8 cellular contexts compared by ENCODE assay signal in the genomic region with DNA sequence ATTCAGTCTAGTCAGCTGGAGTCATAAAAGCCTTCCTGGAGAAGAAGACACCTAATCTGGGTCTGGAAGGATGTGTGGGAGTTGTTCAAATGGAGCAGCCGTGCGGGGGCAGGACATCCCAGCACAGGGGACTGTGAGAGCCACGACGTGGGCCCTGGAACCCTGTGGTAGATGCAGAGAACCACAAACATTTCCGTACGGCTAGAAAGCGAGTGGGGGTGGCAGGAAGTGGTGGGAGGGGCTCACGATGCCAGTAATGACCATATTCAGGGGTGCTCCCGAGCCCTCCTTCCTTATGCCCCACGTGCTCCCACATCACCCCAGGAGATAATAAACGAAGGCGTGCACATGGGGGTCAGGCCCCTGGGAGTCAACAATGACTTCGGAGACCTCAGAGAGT. TPM values are rescaled to one million over a fixed set of nuclear protein-coding genes. Genes with fewer than 3 reads are reported as not detected.
A peak's percentile ranks its signal among the peaks of the same experiment; 100 is the strongest.
DNase-seq lines count a peak whose midpoint lies in the region; ATAC-seq and TF ChIP-seq lines count a peak whose summit lies in the region.

No MANE protein-coding gene starts in this region.

- peaks cover 54% of the 10 kb centered on the region for H3K4me1 ChIP-seq in CD4-positive, CD25-positive, alpha-beta regulatory T cell (ENCODE audit: control insufficient read depth, insufficient read depth, low read length, poor library complexity, severe bottlenecking)
- H3K4me1 ChIP-seq in colonic mucosa = peaks cover 9% of the 10 kb centered on the region

- intact Hi-C loops in colonic mucosa (cut with DNase I) = no loop called here

- no peaks in the 10 kb centered on the region for H3K9me3 ChIP-seq in CD4-positive, CD25-positive, alpha-beta regulatory T cell (ENCODE audit: control insufficient read depth in 2 of 2, low read length in 2 of 2)
- no peaks in the 10 kb centered on the region for H3K9me3 ChIP-seq in colonic mucosa

- peak; percentile 49 to 85 (median 61) for DNase-seq in CD4-positive, CD25-positive, alpha-beta regulatory T cell
- DNase-seq in activated CD8-positive, alpha-beta memory T cell treated with anti-CD3 and anti-CD28 coated beads, Interleukin-2, amount 50 U/mL, for 48 hours = peak; percentile 88
- DNase-seq in immature natural killer cell (peak; percentile 75 to 78 (median 76)), COR-L47 (lab: John Stamatoyannopoulos, UW) (no peak), colonic mucosa (no peak), AG08396 (ENCODE audit: low spot score) (no peak)
- DNase-seq in stimulated activated CD8-positive, alpha-beta memory T cell treated with anti-CD3 and anti-CD28 coated beads, Interleukin-2, amount 100 ng/mL, for 1 hour (ENCODE audit: low read depth in 2 of 2) = peak; percentile 51

- H3K27ac ChIP-seq in CD4-positive, CD25-positive, alpha-beta regulatory T cell (ENCODE audit: insufficient read depth, low read length, poor library complexity, severe bottlenecking) = peak overlapping the region; percentile 65
- no peak overlapping the region for H3K27ac ChIP-seq in colonic mucosa

- peak overlapping the region; percentile 85 to 94 (median 87) for H3K27ac Mint-ChIP-seq in CD4-positive, CD25-positive, alpha-beta regulatory T cell
- peak overlapping the region in 5 of 6 donors; percentile 52 to 86 (median 76) for H3K27ac Mint-ChIP-seq in immature natural killer cell

- no peak overlapping the region for H3K9ac ChIP-seq in colonic mucosa (ENCODE audit: low read depth in 2 of 2, low read length in 2 of 2)

- no peaks in the 10 kb centered on the region for H3K27me3 Mint-ChIP-seq in CD4-positive, CD25-positive, alpha-beta regulatory T cell
- H3K27me3 Mint-ChIP-seq in immature natural killer cell (ENCODE audit: low read depth in 3 of 3) = peaks cover 0 to 7% (median 6%) of the 10 kb centered on the region in 3 donors

- peak overlapping the region; percentile 54 for H3K4me3 ChIP-seq in CD4-positive, CD25-positive, alpha-beta regulatory T cell (ENCODE audit: low read depth, low read length)
- no peak overlapping the region for H3K4me3 ChIP-seq in colonic mucosa

- no peaks in the 10 kb centered on the region for H3K27me3 ChIP-seq in CD4-positive, CD25-positive, alpha-beta regulatory T cell (ENCODE audit: control insufficient read depth, insufficient read depth, low read length)
- no peaks in the 10 kb centered on the region for H3K27me3 ChIP-seq in colonic mucosa

- H3K9me3 Mint-ChIP-seq in CD4-positive, CD25-positive, alpha-beta regulatory T cell = peaks cover 0 to 2% (median 0%) of the 10 kb centered on the region in 7 donors
- no peaks in the 10 kb centered on the region for H3K9me3 Mint-ChIP-seq in immature natural killer cell

- no peaks in the 10 kb centered on the region for H3K36me3 ChIP-seq in CD4-positive, CD25-positive, alpha-beta regulatory T cell (ENCODE audit: control insufficient read depth, insufficient read depth, low read length)
- H3K36me3 ChIP-seq in colonic mucosa = no peaks in the 10 kb centered on the region

- ATAC-seq in CD4-positive, CD25-positive, alpha-beta regulatory T cell (ENCODE audit: low read depth in 2 of 2) = peak; percentile 71 to 73
- peak; percentile 41 for ATAC-seq in HG03442 (IDR thresholded peaks at IDR 0.05; ENCODE audit: unreplicated experiment)

- peaks cover 25 to 91% (median 65%) of the 10 kb centered on the region in 4 donors for H3K4me1 Mint-ChIP-seq in CD4-positive, CD25-positive, alpha-beta regulatory T cell
- H3K4me1 Mint-ChIP-seq in immature natural killer cell = peaks cover 46 to 50% of the 10 kb centered on the region in 2 donors

- peak overlapping the region; percentile 82 to 93 (median 87) for H3K4me3 Mint-ChIP-seq in CD4-positive, CD25-positive, alpha-beta regulatory T cell
- H3K4me3 Mint-ChIP-seq in immature natural killer cell = peak overlapping the region; percentile 54 to 82 (median 72)

- no peak for TF ChIP-seq CTCF in colonic mucosa (IDR thresholded peaks at IDR 0.05)

- no peaks in the 10 kb centered on the region for H3K36me3 Mint-ChIP-seq in CD4-positive, CD25-positive, alpha-beta regulatory T cell
- no peaks in the 10 kb centered on the region for H3K36me3 Mint-ChIP-seq in immature natural killer cell

RNA-seq across cellular contexts. Expression of gene COL6A3, which starts 21.0 kb away (rescaled TPM):
- total RNA-seq in CD4-positive, CD25-positive, alpha-beta regulatory T cell = 3.4 TPM
- 1 to 10 TPM in 1 of 4 donors, under 1 TPM in 3; 0.18 to 1.5 (median 0.69) TPM for polyA plus RNA-seq in CD4-positive, CD25-positive, alpha-beta regulatory T cell
- polyA plus RNA-seq in immature natural killer cell = under 1 TPM in 1 of 3 donors, not detected in 2; 0.04 TPM
- total RNA-seq in colonic mucosa = 10 to 100 TPM; 28.4 to 80.9 TPM

RNA-seq across cellular contexts. Expression of gene MLPH, which starts 52.1 kb away (rescaled TPM):
- 0.47 TPM for total RNA-seq in CD4-positive, CD25-positive, alpha-beta regulatory T cell
- polyA plus RNA-seq in CD4-positive, CD25-positive, alpha-beta regulatory T cell = not detected
- not detected for polyA plus RNA-seq in immature natural killer cell
- total RNA-seq in colonic mucosa = 100 to 1,000 TPM in 1 of 2 donors, 10 to 100 TPM in 1; 87.9 to 111 TPM

Comparison
In these comparisons a context has a peak if more than half of its experiments do, and no peak if none do; other contexts are left out.
1. DNase-seq: peak in CD4-positive, CD25-positive, alpha-beta regulatory T cell (3 of 3), activated CD8-positive, alpha-beta memory T cell treated with anti-CD3 and anti-CD28 coated beads, Interleukin-2, amount 50 U/mL, for 48 hours (single experiment), immature natural killer cell (3 of 3) and stimulated activated CD8-positive, alpha-beta memory T cell treated with anti-CD3 and anti-CD28 coated beads, Interleukin-2, amount 100 ng/mL, for 1 hour (2 of 2); none in COR-L47 (single experiment), colonic mucosa (single experiment) and AG08396 (single experiment).
2. RNA of gene MLPH, which starts 52.1 kb away (total RNA-seq): 87.9 to 111 TPM in colonic mucosa; 0.47 TPM in CD4-positive, CD25-positive, alpha-beta regulatory T cell (single experiment); every median in the first group is over 10 times any median in the second.